8 cellular contexts compared by ENCODE assay signal in the genomic region with DNA sequence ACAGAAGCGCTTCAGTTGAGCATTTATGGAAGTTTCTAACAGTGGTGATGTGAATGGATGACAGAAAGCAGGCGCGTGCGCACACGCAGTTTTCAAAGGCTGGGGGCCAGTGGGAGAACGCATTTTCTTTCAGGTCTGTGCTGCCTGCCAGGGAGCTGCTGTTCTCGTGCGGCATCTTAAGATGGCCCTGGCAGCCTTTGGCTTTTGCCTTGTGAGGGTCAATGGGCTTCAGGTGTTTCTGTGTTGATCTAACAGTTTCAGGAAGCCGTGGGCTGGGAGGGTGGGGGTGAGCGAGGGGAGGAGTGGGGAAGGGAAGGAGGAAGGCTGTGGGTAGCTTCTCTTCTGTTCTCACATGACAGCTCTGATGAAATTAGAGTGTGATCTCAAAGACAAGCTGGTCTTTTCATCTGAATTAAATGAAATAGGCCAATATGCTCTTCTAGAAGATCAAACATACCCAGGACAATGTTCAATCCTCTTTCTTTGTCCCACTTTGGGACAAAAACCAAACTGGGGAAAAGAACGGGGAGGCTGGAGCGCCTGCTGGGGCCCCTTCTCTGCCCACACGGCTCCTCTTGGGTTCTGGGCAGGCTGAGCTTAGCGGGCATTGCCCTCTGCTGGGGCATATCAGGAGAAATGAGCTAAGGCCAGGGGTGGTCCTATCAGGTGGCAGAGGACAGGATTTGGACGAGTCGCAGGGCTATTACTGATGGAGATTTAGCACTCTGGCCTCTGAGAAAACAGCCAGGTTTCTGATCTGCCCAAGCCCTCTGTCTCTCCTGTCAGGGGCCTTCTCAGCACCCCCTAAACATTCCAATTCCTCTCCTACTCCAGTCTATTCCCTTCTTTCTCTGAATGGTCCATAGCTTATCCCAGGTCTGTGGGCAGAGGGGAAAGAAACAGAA.
A peak's percentile ranks its signal among the peaks of the same experiment; 100 is the strongest.
DNase-seq lines count a peak whose midpoint lies in the region; ATAC-seq and TF ChIP-seq lines count a peak whose summit lies in the region.

No MANE protein-coding gene starts in this region.

- no peaks in the 10 kb centered on the region for H3K9me3 ChIP-seq in left ventricle myocardium inferior (replicated peaks)

- H3K36me3 ChIP-seq in left ventricle myocardium inferior, result no peaks in the 10 kb centered on the region

- DNase-seq in AML-193 (lab: John Stamatoyannopoulos, UW), result peak; percentile 61 to 65
- peak; percentile 36 for DNase-seq in GM20000 (ENCODE audit: low spot score)
- peak; percentile 56 to 71 for DNase-seq in SHP77 (lab: John Stamatoyannopoulos, UW)
- peak; percentile 22 for DNase-seq in activated naive CD8-positive, alpha-beta T cell treated with anti-CD3 and anti-CD28 coated beads, Interleukin-2, amount 50 U/mL, for 16 hours (ENCODE audit: low read depth, low spot score)
- DNase-seq in left ventricle myocardium inferior, result peak; percentile 43
- peak; percentile 78 for DNase-seq in sciatic nerve (ENCODE audit: low spot score)

- intact Hi-C loops in left ventricle myocardium inferior (cut with micrococcal nuclease) (loop anchor here (5.0 kb wide), 1 partner anchor 275 kb away; no protein-coding TSS in a partner anchor), sciatic nerve (cut with DNase I) (loop anchor here (5.0 kb wide), 1 partner anchor 275 kb away; no protein-coding TSS in a partner anchor)

- peak; percentile 78 for ATAC-seq in sciatic nerve
- ATAC-seq in GM21423 (IDR thresholded peaks at IDR 0.05; ENCODE audit: unreplicated experiment), result no peak
- no peak for ATAC-seq in GM21447 (IDR thresholded peaks at IDR 0.05; ENCODE audit: unreplicated experiment)

- peaks cover 45% of the 10 kb centered on the region for H3K4me1 ChIP-seq in left ventricle myocardium inferior

- TF ChIP-seq CTCF in GM20000 (IDR thresholded peaks at IDR 0.05; ENCODE audit: extremely low read depth, missing control alignments) (peak; percentile 24), left ventricle myocardium inferior (IDR thresholded peaks at IDR 0.05; ENCODE audit: borderline replicate concordance) (peak; percentile 70)

- peak overlapping the region; percentile 56 for H3K4me3 ChIP-seq in left ventricle myocardium inferior

- H3K27me3 ChIP-seq in left ventricle myocardium inferior (ENCODE audit: low read depth), result no peaks in the 10 kb centered on the region

- H3K27ac ChIP-seq in left ventricle myocardium inferior (replicated peaks), result peak overlapping the region; percentile 72

Comparison
In these comparisons a context has a peak if more than half of its experiments do, and no peak if none do; other contexts are left out.
1. DNase-seq: peak in every context shown above with its lines; median percentile 78 in sciatic nerve; 64 in SHP77; 63 in AML-193; 43 in left ventricle myocardium inferior; 36 in GM20000; 22 in activated naive CD8-positive, alpha-beta T cell treated with anti-CD3 and anti-CD28 coated beads, Interleukin-2, amount 50 U/mL, for 16 hours.